In genomic region chr2:177617849-177618248, GRCh38 we compare ENCODE assay signal across 8 cellular contexts.
DNase-seq lines count a peak whose midpoint lies in the region; ATAC-seq and TF ChIP-seq lines count a peak whose summit lies in the region.

No MANE protein-coding gene starts in this region.

- H3K27ac ChIP-seq in layer of hippocampus (ENCODE audit: low read depth, low read length) (peak overlapping the region; percentile 100), suprapubic skin (peak overlapping the region; percentile 95)

- no peaks in the 10 kb centered on the region for H3K9me3 ChIP-seq in suprapubic skin

- TF ChIP-seq EP300 in suprapubic skin (IDR thresholded peaks at IDR 0.05), result no peak

- POLR2A ChIA-PET in activated CD4-positive, alpha-beta T cell treated with anti-CD3 and anti-CD28 coated beads for 36 hours (lab: Charles Lee), result no interaction called here
- POLR2A ChIA-PET in HEK293T (lab: Yijun Ruan, JAX), result no interaction called here

- no peak for TF ChIP-seq POLR2A in suprapubic skin (IDR thresholded peaks at IDR 0.05)

- no peaks in the 10 kb centered on the region for H3K4me1 Mint-ChIP-seq in activated CD4-positive, alpha-beta T cell treated with anti-CD3 and anti-CD28 coated beads for 36 hours
- H3K4me1 Mint-ChIP-seq in activated naive CD8-positive, alpha-beta T cell (ENCODE audit: low read depth), result peaks cover 7% of the 10 kb centered on the region

- H3K27me3 ChIP-seq in layer of hippocampus (ENCODE audit: control insufficient read depth, insufficient read depth, low read length) (no peaks in the 10 kb centered on the region), suprapubic skin (no peaks in the 10 kb centered on the region)

- TF ChIP-seq CTCF in suprapubic skin (IDR thresholded peaks at IDR 0.05), result no peak

- CTCF ChIA-PET in activated CD4-positive, alpha-beta T cell treated with anti-CD3 and anti-CD28 coated beads for 36 hours (lab: Charles Lee), result no interaction called here
- CTCF ChIA-PET in HEK293T (lab: Yijun Ruan, JAX), result no interaction called here

- H3K4me1 ChIP-seq in suprapubic skin, result peaks cover 9% of the 10 kb centered on the region

- H3K36me3 Mint-ChIP-seq in activated CD4-positive, alpha-beta T cell treated with anti-CD3 and anti-CD28 coated beads for 36 hours (ENCODE audit: low read depth), result no peaks in the 10 kb centered on the region
- peaks cover 5% of the 10 kb centered on the region for H3K36me3 Mint-ChIP-seq in activated naive CD8-positive, alpha-beta T cell

- no peaks in the 10 kb centered on the region for H3K36me3 ChIP-seq in suprapubic skin

- 100% methylated on average over 1 of the region's 9 CpGs for WGBS in suprapubic skin

- peak overlapping the region; percentile 90 for H3K4me3 Mint-ChIP-seq in activated CD4-positive, alpha-beta T cell treated with anti-CD3 and anti-CD28 coated beads for 36 hours
- peak overlapping the region; percentile 96 for H3K4me3 Mint-ChIP-seq in activated naive CD8-positive, alpha-beta T cell

- intact Hi-C loops in activated CD4-positive, alpha-beta T cell treated with anti-CD3 and anti-CD28 coated beads for 36 hours (cut with DNase I, micrococcal nuclease), result loop anchor here (1.0 to 10.0 kb wide), 9 partner anchors 65 to 1616 kb away; partner anchors contain the start of genes HNRNPA3 (in 1 of the 2), LNPK (in 1 of the 2), NFE2L2 (in 1 of the 2) and RBM45 (in 1 of the 2)

- ATAC-seq in activated CD4-positive, alpha-beta T cell treated with anti-CD3 and anti-CD28 coated beads for 36 hours, result no peak
- ATAC-seq in GM19455 (IDR thresholded peaks at IDR 0.05; ENCODE audit: unreplicated experiment) (no peak), HG03175 (IDR thresholded peaks at IDR 0.05; ENCODE audit: unreplicated experiment) (no peak)

- peak overlapping the region; percentile 80 for H3K4me3 ChIP-seq in suprapubic skin

- H3K27ac Mint-ChIP-seq in activated CD4-positive, alpha-beta T cell treated with anti-CD3 and anti-CD28 coated beads for 36 hours, result peak overlapping the region; percentile 98
- H3K27ac Mint-ChIP-seq in activated naive CD8-positive, alpha-beta T cell, result no peak overlapping the region

- H3K27me3 Mint-ChIP-seq in activated CD4-positive, alpha-beta T cell treated with anti-CD3 and anti-CD28 coated beads for 36 hours, result no peaks in the 10 kb centered on the region
- H3K27me3 Mint-ChIP-seq in activated naive CD8-positive, alpha-beta T cell, result peaks cover 3% of the 10 kb centered on the region

- H3K9me3 Mint-ChIP-seq in activated CD4-positive, alpha-beta T cell treated with anti-CD3 and anti-CD28 coated beads for 36 hours (ENCODE audit: low read depth), result no peaks in the 10 kb centered on the region
- H3K9me3 Mint-ChIP-seq in activated naive CD8-positive, alpha-beta T cell (ENCODE audit: low read depth), result peaks cover 7% of the 10 kb centered on the region

- no peak for DNase-seq in activated CD4-positive, alpha-beta T cell treated with anti-CD3 and anti-CD28 coated beads for 36 hours
- DNase-seq in activated CD4-positive, alpha-beta T cell treated with anti-CD3 and anti-CD28 coated beads for 1 hour, result no peak
- DNase-seq in suprapubic skin (ENCODE audit: low spot score in 2 of 2) (no peak), HEK293T (ENCODE audit: extremely low spot score) (no peak)

TF ChIP-seq in HEK293T, 16 proteins besides CTCF, POLR2A, EP300 and RAD21:
- TF ChIP-seq ELF4 (IDR thresholded peaks at IDR 0.05) (no peak), L3MBTL2 (conservative IDR thresholded peaks at IDR 0.05) (no peak), SUZ12 (IDR thresholded peaks at IDR 0.05) (no peak), HDGF (IDR thresholded peaks at IDR 0.05; ENCODE audit: borderline replicate concordance) (no peak), PKNOX1 (IDR thresholded peaks at IDR 0.05) (no peak), ARNT (IDR thresholded peaks at IDR 0.05) (no peak), SP1 (IDR thresholded peaks at IDR 0.05) (no peak), BHLHE40 (IDR thresholded peaks at IDR 0.05; ENCODE audit: borderline replicate concordance) (no peak), LEF1 (IDR thresholded peaks at IDR 0.05; ENCODE audit: borderline replicate concordance) (no peak), TARDBP (IDR thresholded peaks at IDR 0.05) (no peak), FOXK2 (IDR thresholded peaks at IDR 0.05) (no peak), CTBP1 (IDR thresholded peaks at IDR 0.05; ENCODE audit: borderline replicate concordance) (no peak), FOXM1 (IDR thresholded peaks at IDR 0.05; ENCODE audit: borderline replicate concordance) (no peak), ZNF384 (IDR thresholded peaks at IDR 0.05) (no peak), FOXA1 (IDR thresholded peaks at IDR 0.05) (no peak), NFRKB (IDR thresholded peaks at IDR 0.05) (no peak)
TF ChIP-seq in HEK293T: peak in this region for 0.
